In genomic region chr18:79964330-79965118, GRCh38 we compare ENCODE assay signal across 8 cellular contexts. TPM values are rescaled to one million over a fixed set of nuclear protein-coding genes. Genes with fewer than 3 reads are reported as not detected.
DNase-seq lines count a peak whose midpoint lies in the region; ATAC-seq and TF ChIP-seq lines count a peak whose summit lies in the region.

Gene HSBP1L1 (plus strand): TSS chr18:79964643. CDS start chr18:79964736, 93 bp downstream.

- peak within 1 kb of the TSS; percentile 97 for H2AK5ac ChIP-seq in neuronal stem cell (ENCODE audit: low read depth, low read length)

- H3K27me3 ChIP-seq in OCI-LY1 (ENCODE audit: insufficient read depth, low read length) = no peaks in the 10 kb centered on the region
- H3K27me3 ChIP-seq in neuronal stem cell (ENCODE audit: control insufficient read depth in 3 of 3, insufficient read depth in 3 of 3, low read depth in 1 of 3, low read length in 3 of 3) = peaks cover 0 to 11% (median 0%) of the 10 kb centered on the region in 3 experiments

- DNase-seq in AG08395 (ENCODE audit: low spot score) (peak; percentile 62), activated gamma-delta T cell treated with Interleukin-2 at 50 U/mL for 16 hours (peak; percentile 64), foreskin fibroblast (peak in 1 of 2 donors; percentile 84), neuronal stem cell (ENCODE audit: low spot score) (peak; percentile 56), NCI-H2029 treated with DMSO at 0.1 percent for 48 hours (lab: John Stamatoyannopoulos, UW) (no peak)

- no peak within 1 kb of the TSS for H2BK120ac ChIP-seq in neuronal stem cell (ENCODE audit: low read depth, low read length)

- no peak within 1 kb of the TSS for H2AFZ ChIP-seq in OCI-LY1 (ENCODE audit: low read length)
- peak within 1 kb of the TSS; percentile 77 for H2AFZ ChIP-seq in neuronal stem cell (ENCODE audit: low read length)

- H3K14ac ChIP-seq in neuronal stem cell (ENCODE audit: low read length) = peak within 1 kb of the TSS; percentile 99

- H4K8ac ChIP-seq in neuronal stem cell (ENCODE audit: low read depth, low read length) = no peak within 1 kb of the TSS

- no peaks in the 10 kb centered on the region for H3K9me2 ChIP-seq in OCI-LY1 (ENCODE audit: low read depth, low read length)

- H2BK15ac ChIP-seq in neuronal stem cell (ENCODE audit: low read length) = peak within 1 kb of the TSS; percentile 98

- peak within 1 kb of the TSS; percentile 52 for H3K23ac ChIP-seq in neuronal stem cell (ENCODE audit: low read depth, low read length, poor library complexity)

- H3K4me2 ChIP-seq in OCI-LY1 (ENCODE audit: low read length) (peak within 1 kb of the TSS; percentile 62), neuronal stem cell (ENCODE audit: insufficient read depth, low read length, poor library complexity, severe bottlenecking) (peak within 1 kb of the TSS; percentile 91)

- no peak within 1 kb of the TSS for H4K91ac ChIP-seq in neuronal stem cell (ENCODE audit: low read depth, low read length, poor library complexity)

- no CpG with 5 or more reads among the region's 73 CpGs for WGBS in neuronal stem cell (ENCODE audit: extremely low coverage in 2 of 2, insufficient read length in 2 of 2, insufficient replicate concordance in 1 of 2), 2 donors

- H3K36me3 ChIP-seq in OCI-LY1 (ENCODE audit: insufficient read depth, low read length) (peaks cover 15% of the 10 kb centered on the region), neuronal stem cell (replicated peaks in 1 of 2; ENCODE audit: control insufficient read depth in 2 of 2, insufficient read depth in 2 of 2, low read length in 2 of 2) (peaks cover 1 to 6% of the 10 kb centered on the region in 2 donors)

- no peaks in the 10 kb centered on the region for H3K9me3 ChIP-seq in OCI-LY1 (ENCODE audit: low read length)
- no peaks in the 10 kb centered on the region for H3K9me3 ChIP-seq in neuronal stem cell (replicated peaks in 1 of 2; ENCODE audit: control insufficient read depth in 2 of 2, insufficient read depth in 1 of 2, low read depth in 1 of 2, low read length in 2 of 2)

- no peaks in the 10 kb centered on the region for H3F3A ChIP-seq in OCI-LY1 (ENCODE audit: insufficient read depth, low read length)

- peaks cover 3% of the 10 kb centered on the region for H3K79me1 ChIP-seq in neuronal stem cell (ENCODE audit: low read depth, low read length)

- peak within 1 kb of the TSS; percentile 39 for H2BK5ac ChIP-seq in neuronal stem cell (ENCODE audit: low read length)

- peak within 1 kb of the TSS; percentile 53 for H3K4ac ChIP-seq in neuronal stem cell (ENCODE audit: low read length)

- peak within 1 kb of the TSS; percentile 72 for H3K27ac ChIP-seq in OCI-LY1 (ENCODE audit: low read depth, low read length, poor library complexity, severe bottlenecking)
- H3K27ac ChIP-seq in neuronal stem cell (replicated peaks; ENCODE audit: low read length) = no peak within 1 kb of the TSS

- no peaks in the 10 kb centered on the region for H3K79me2 ChIP-seq in OCI-LY1 (ENCODE audit: insufficient read depth, low read length)

- H3K9ac ChIP-seq in OCI-LY1 (ENCODE audit: low read length) (peak within 1 kb of the TSS; percentile 74), neuronal stem cell (ENCODE audit: low read depth, low read length, poor library complexity) (peak within 1 kb of the TSS; percentile 93)

- H3K18ac ChIP-seq in neuronal stem cell (ENCODE audit: low read length) = peak within 1 kb of the TSS; percentile 99

- no peaks in the 10 kb centered on the region for H4K20me1 ChIP-seq in OCI-LY1 (ENCODE audit: insufficient read depth, low read length)

- peak; percentile 18; the same call in 1 of the 2 replicates for TF ChIP-seq CTCF in OCI-LY1 (IDR thresholded peaks at IDR 0.05; ENCODE audit: low read length)
- TF ChIP-seq CTCF in foreskin fibroblast (IDR thresholded peaks at IDR 0.05; ENCODE audit: low read depth, low read length) = no peak

- ATAC-seq in GM18520 (IDR thresholded peaks at IDR 0.05; ENCODE audit: unreplicated experiment) = peak; percentile 48
- ATAC-seq in HG03045 (IDR thresholded peaks at IDR 0.05; ENCODE audit: unreplicated experiment) = peak; percentile 84

- peak within 1 kb of the TSS; percentile 67 for H3K4me3 ChIP-seq in OCI-LY1 (ENCODE audit: low read depth, low read length, poor library complexity, severe bottlenecking)
- peak within 1 kb of the TSS; percentile 59 to 65 for H3K4me3 ChIP-seq in foreskin fibroblast (ENCODE audit: low read depth in 1 of 2, low read length in 2 of 2)
- peak within 1 kb of the TSS; percentile 22 to 68 for H3K4me3 ChIP-seq in neuronal stem cell (ENCODE audit: low read length in 2 of 2)

- H2BK12ac ChIP-seq in neuronal stem cell (ENCODE audit: low read length) = peak within 1 kb of the TSS; percentile 52

- peaks cover 62% of the 10 kb centered on the region for H3K4me1 ChIP-seq in OCI-LY1 (ENCODE audit: insufficient read depth, low read length, severe bottlenecking)
- H3K4me1 ChIP-seq in neuronal stem cell (ENCODE audit: control insufficient read depth in 2 of 2, insufficient read depth in 1 of 2, low read depth in 1 of 2, low read length in 2 of 2) = peaks cover 6 to 19% of the 10 kb centered on the region in 2 donors

RNA-seq across cellular contexts. Expression of gene HSBP1L1, which starts in this region (rescaled TPM):
- 2.1 TPM for polyA plus RNA-seq in neuronal stem cell (2013, experiment 1 of 2)
- 2.0 TPM for polyA plus RNA-seq in neuronal stem cell (2013, experiment 2 of 2)
